Comparison of ENCODE assay signal across 8 cellular contexts in genomic region chr15:90597477-90598052, GRCh38.
DNase-seq lines count a peak whose midpoint lies in the region; ATAC-seq and TF ChIP-seq lines count a peak whose summit lies in the region.

No MANE protein-coding gene starts in this region.

- ATAC-seq in GM21528 (IDR thresholded peaks at IDR 0.05; ENCODE audit: low FRiP score, unreplicated experiment) (peak; percentile 37), mucosa of descending colon (peak; percentile 52), HG02571 (IDR thresholded peaks at IDR 0.05; ENCODE audit: unreplicated experiment) (no peak)

- H3K4me1 ChIP-seq in DOHH2 (ENCODE audit: control insufficient read depth, low read length) (peaks cover 57% of the 10 kb centered on the region), Peyer's patch (peaks cover 0 to 29% (median 20%) of the 10 kb centered on the region in 4 donors), mucosa of descending colon (ENCODE audit: low read depth) (peaks cover 26% of the 10 kb centered on the region), PC-9 (replicated peaks; ENCODE audit: insufficient read depth) (peaks cover 7% of the 10 kb centered on the region)

- TF ChIP-seq POLR2A in Peyer's patch (IDR thresholded peaks at IDR 0.05) = no peak

- H3K4me3 ChIP-seq in DOHH2 (ENCODE audit: low read length) = peak overlapping the region; percentile 69
- no peak overlapping the region for H3K4me3 ChIP-seq in Peyer's patch
- no peak overlapping the region for H3K4me3 ChIP-seq in mucosa of descending colon
- H3K4me3 ChIP-seq in PC-9 = no peak overlapping the region

- H2AFZ ChIP-seq in PC-9 = no peak overlapping the region

- CTCF ChIA-PET in PC-9 (lab: Charles Lee) = no interaction called here

- peaks cover 10% of the 10 kb centered on the region; the same call in 1 of the 2 replicates for H3K36me3 ChIP-seq in DOHH2 (ENCODE audit: control insufficient read depth, low read length)
- peaks cover 0 to 6% (median 0%) of the 10 kb centered on the region in 3 donors for H3K36me3 ChIP-seq in Peyer's patch
- H3K36me3 ChIP-seq in mucosa of descending colon (ENCODE audit: low read depth) = no peaks in the 10 kb centered on the region
- no peaks in the 10 kb centered on the region for H3K36me3 ChIP-seq in PC-9 (ENCODE audit: low read depth)

- H3K27me3 ChIP-seq in DOHH2 (ENCODE audit: control insufficient read depth, low read length) (no peaks in the 10 kb centered on the region), Peyer's patch (no peaks in the 10 kb centered on the region), PC-9 (ENCODE audit: insufficient read depth, low read depth) (no peaks in the 10 kb centered on the region)

- POLR2A ChIA-PET in PC-9 (lab: Charles Lee; ENCODE audit: unreplicated experiment) = no interaction called here

- H3K4me2 ChIP-seq in DOHH2 (ENCODE audit: low read length) (peak overlapping the region; percentile 87), PC-9 (no peak overlapping the region)

- peaks cover 3% of the 10 kb centered on the region; the same call in 1 of the 2 replicates for H3K79me2 ChIP-seq in DOHH2 (ENCODE audit: control insufficient read depth, low read length)
- no peaks in the 10 kb centered on the region; the same call in 1 of the 2 replicates for H3K79me2 ChIP-seq in PC-9 (ENCODE audit: low read depth)

- H3F3A ChIP-seq in DOHH2 (ENCODE audit: control insufficient read depth, insufficient read depth) = peaks cover 30% of the 10 kb centered on the region
- peaks cover 10% of the 10 kb centered on the region for H3F3A ChIP-seq in PC-9 (ENCODE audit: insufficient read depth, low read depth)

- no peaks in the 10 kb centered on the region for H3K9me3 ChIP-seq in DOHH2 (ENCODE audit: control insufficient read depth, insufficient read depth, low read length)
- H3K9me3 ChIP-seq in Peyer's patch = no peaks in the 10 kb centered on the region
- no peaks in the 10 kb centered on the region for H3K9me3 ChIP-seq in mucosa of descending colon
- H3K9me3 ChIP-seq in PC-9 (ENCODE audit: insufficient read depth, low read depth) = no peaks in the 10 kb centered on the region

- no peak for TF ChIP-seq CTCF in DOHH2 (IDR thresholded peaks at IDR 0.05; ENCODE audit: low read depth, low read length, poor library complexity, severe bottlenecking)
- TF ChIP-seq CTCF in Peyer's patch (IDR thresholded peaks at IDR 0.05) = no peak
- no peak for TF ChIP-seq CTCF in mucosa of descending colon (IDR thresholded peaks at IDR 0.05)
- TF ChIP-seq CTCF in PC-9 (conservative IDR thresholded peaks at IDR 0.05) = no peak

- peak overlapping the region; percentile 95 for H3K27ac ChIP-seq in DOHH2 (ENCODE audit: low read depth, low read length)
- H3K27ac ChIP-seq in Peyer's patch = peak overlapping the region; percentile 5 to 74 (median 31)
- H3K27ac ChIP-seq in PC-9 = no peak overlapping the region

- DNase-seq in Peyer's patch (no peak), mucosa of descending colon (no peak), 8988T (no peak), PC-9 (no peak), GM03348 (ENCODE audit: low spot score) (no peak)

- H3K9me2 ChIP-seq in DOHH2 (replicated peaks; ENCODE audit: control insufficient read depth, low read length) (no peaks in the 10 kb centered on the region), PC-9 (ENCODE audit: insufficient read depth) (no peaks in the 10 kb centered on the region)

- intact Hi-C loops in mucosa of descending colon (cut with DNase I, micrococcal nuclease) (no loop called here), PC-9 (cut with micrococcal nuclease; ENCODE audit: unreplicated experiment) (no loop called here)

- H4K20me1 ChIP-seq in DOHH2 (ENCODE audit: control insufficient read depth, insufficient read depth, low read depth, low read length) = no peaks in the 10 kb centered on the region
- no peaks in the 10 kb centered on the region for H4K20me1 ChIP-seq in PC-9 (ENCODE audit: insufficient read depth)

- no TSS peak for BruUV-seq in PC-9 (replicated peaks; lab: Mats Ljungman, UMichigan)
